Comparison of ENCODE assay signal across 1 cellular context in genomic region chr9:69121155-69122085, GRCh38.
TF ChIP-seq lines count a peak whose summit lies in the region.

No MANE protein-coding gene starts in this region.

TF ChIP-seq in HepG2, 621 proteins besides CTCF, POLR2A, EP300 and RAD21 (continued from another document):
- no peak for TF ChIP-seq ZNF318 (CRISPR knock-in tag; IDR thresholded peaks at IDR 0.05)
- TF ChIP-seq TARDBP (CRISPR knock-in tag; IDR thresholded peaks at IDR 0.05) = no peak
- TF ChIP-seq JUND (CRISPR knock-in tag; IDR thresholded peaks at IDR 0.05) = no peak
- peak; percentile 20; the same call in 1 of the 2 replicates for TF ChIP-seq POLR2G (IDR thresholded peaks at IDR 0.05; ENCODE audit: low read depth, low read length)
- TF ChIP-seq ZNF343 (CRISPR knock-in tag; IDR thresholded peaks at IDR 0.05) = no peak
- no peak for TF ChIP-seq DPF2 (CRISPR knock-in tag; IDR thresholded peaks at IDR 0.05; ENCODE audit: borderline replicate concordance, low read depth)
- TF ChIP-seq HNRNPK (IDR thresholded peaks at IDR 0.05; ENCODE audit: low read depth, low read length, poor library complexity, severe bottlenecking) = peak; percentile 69
- no peak for TF ChIP-seq DNMT1 (CRISPR knock-in tag; IDR thresholded peaks at IDR 0.05)
- TF ChIP-seq RXRA (CRISPR knock-in tag; IDR thresholded peaks at IDR 0.05) = no peak
- 0 out of 2 replicates have a peak, but pooled peaks have one; percentile 40 for TF ChIP-seq ZBTB25 (CRISPR knock-in tag; IDR thresholded peaks at IDR 0.05)
- TF ChIP-seq, protein P1, sequence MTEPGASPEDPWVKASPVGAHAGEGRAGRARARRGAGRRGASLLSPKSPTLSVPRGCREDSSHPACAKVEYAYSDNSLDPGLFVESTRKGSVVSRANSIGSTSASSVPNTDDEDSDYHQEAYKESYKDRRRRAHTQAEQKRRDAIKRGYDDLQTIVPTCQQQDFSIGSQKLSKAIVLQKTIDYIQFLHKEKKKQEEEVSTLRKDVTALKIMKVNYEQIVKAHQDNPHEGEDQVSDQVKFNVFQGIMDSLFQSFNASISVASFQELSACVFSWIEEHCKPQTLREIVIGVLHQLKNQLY (CRISPR knock-in tag; IDR thresholded peaks at IDR 0.05) = peak; percentile 1; the same call in 1 of the 2 replicates
- TF ChIP-seq, protein P2, sequence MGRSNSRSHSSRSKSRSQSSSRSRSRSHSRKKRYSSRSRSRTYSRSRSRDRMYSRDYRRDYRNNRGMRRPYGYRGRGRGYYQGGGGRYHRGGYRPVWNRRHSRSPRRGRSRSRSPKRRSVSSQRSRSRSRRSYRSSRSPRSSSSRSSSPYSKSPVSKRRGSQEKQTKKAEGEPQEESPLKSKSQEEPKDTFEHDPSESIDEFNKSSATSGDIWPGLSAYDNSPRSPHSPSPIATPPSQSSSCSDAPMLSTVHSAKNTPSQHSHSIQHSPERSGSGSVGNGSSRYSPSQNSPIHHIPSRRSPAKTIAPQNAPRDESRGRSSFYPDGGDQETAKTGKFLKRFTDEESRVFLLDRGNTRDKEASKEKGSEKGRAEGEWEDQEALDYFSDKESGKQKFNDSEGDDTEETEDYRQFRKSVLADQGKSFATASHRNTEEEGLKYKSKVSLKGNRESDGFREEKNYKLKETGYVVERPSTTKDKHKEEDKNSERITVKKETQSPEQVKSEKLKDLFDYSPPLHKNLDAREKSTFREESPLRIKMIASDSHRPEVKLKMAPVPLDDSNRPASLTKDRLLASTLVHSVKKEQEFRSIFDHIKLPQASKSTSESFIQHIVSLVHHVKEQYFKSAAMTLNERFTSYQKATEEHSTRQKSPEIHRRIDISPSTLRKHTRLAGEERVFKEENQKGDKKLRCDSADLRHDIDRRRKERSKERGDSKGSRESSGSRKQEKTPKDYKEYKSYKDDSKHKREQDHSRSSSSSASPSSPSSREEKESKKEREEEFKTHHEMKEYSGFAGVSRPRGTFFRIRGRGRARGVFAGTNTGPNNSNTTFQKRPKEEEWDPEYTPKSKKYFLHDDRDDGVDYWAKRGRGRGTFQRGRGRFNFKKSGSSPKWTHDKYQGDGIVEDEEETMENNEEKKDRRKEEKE (IDR thresholded peaks at IDR 0.05) = no peak
- TF ChIP-seq CC2D1A (CRISPR knock-in tag; IDR thresholded peaks at IDR 0.05) = no peak
- peak; percentile 12; the same call in 1 of the 2 replicates for TF ChIP-seq ISL2 (CRISPR knock-in tag; IDR thresholded peaks at IDR 0.05)
- no peak for TF ChIP-seq SMARCC2 (IDR thresholded peaks at IDR 0.05)
- no peak for TF ChIP-seq FOXA1 (IDR thresholded peaks at IDR 0.05)
- no peak for TF ChIP-seq FOXA1 (CRISPR knock-in tag; IDR thresholded peaks at IDR 0.05)
- TF ChIP-seq ZBTB7A (CRISPR knock-in tag; IDR thresholded peaks at IDR 0.05) = no peak
- no peak for TF ChIP-seq ZNF557 (CRISPR knock-in tag; IDR thresholded peaks at IDR 0.05)
- peak; percentile 18; the same call in 1 of the 2 replicates for TF ChIP-seq ARNT2 (CRISPR knock-in tag; IDR thresholded peaks at IDR 0.05; ENCODE audit: low read depth)
- TF ChIP-seq ZFP91 (CRISPR knock-in tag; IDR thresholded peaks at IDR 0.05; ENCODE audit: borderline replicate concordance) = peak; percentile 14; the same call in 1 of the 2 replicates
- peak; percentile 71; the same call in 1 of the 2 replicates for TF ChIP-seq ZNF687 (CRISPR knock-in tag; IDR thresholded peaks at IDR 0.05)
- TF ChIP-seq ZNF160 (CRISPR knock-in tag; IDR thresholded peaks at IDR 0.05) = no peak
- TF ChIP-seq TRIM24 (CRISPR knock-in tag; IDR thresholded peaks at IDR 0.05) = no peak
- TF ChIP-seq NFE2L1 (CRISPR knock-in tag; IDR thresholded peaks at IDR 0.05; ENCODE audit: borderline replicate concordance) = no peak
- TF ChIP-seq ZFP90 (CRISPR knock-in tag; IDR thresholded peaks at IDR 0.05; ENCODE audit: borderline replicate concordance) = no peak; the same call in 1 of the 2 replicates
- TF ChIP-seq, protein P3, sequence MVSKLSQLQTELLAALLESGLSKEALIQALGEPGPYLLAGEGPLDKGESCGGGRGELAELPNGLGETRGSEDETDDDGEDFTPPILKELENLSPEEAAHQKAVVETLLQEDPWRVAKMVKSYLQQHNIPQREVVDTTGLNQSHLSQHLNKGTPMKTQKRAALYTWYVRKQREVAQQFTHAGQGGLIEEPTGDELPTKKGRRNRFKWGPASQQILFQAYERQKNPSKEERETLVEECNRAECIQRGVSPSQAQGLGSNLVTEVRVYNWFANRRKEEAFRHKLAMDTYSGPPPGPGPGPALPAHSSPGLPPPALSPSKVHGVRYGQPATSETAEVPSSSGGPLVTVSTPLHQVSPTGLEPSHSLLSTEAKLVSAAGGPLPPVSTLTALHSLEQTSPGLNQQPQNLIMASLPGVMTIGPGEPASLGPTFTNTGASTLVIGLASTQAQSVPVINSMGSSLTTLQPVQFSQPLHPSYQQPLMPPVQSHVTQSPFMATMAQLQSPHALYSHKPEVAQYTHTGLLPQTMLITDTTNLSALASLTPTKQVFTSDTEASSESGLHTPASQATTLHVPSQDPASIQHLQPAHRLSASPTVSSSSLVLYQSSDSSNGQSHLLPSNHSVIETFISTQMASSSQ (IDR thresholded peaks at IDR 0.05; ENCODE audit: low read depth) = no peak
- TF ChIP-seq, protein P3 (CRISPR knock-in tag; IDR thresholded peaks at IDR 0.05; ENCODE audit: borderline replicate concordance) = 0 out of 2 replicates have a peak, but pooled peaks have one; percentile 8
- TF ChIP-seq ZSCAN30 (CRISPR knock-in tag; IDR thresholded peaks at IDR 0.05) = no peak
- TF ChIP-seq POGK (CRISPR knock-in tag; conservative IDR thresholded peaks at IDR 0.05) = 0 out of 2 replicates have a peak, but pooled peaks have one; percentile 4
TF ChIP-seq in HepG2: peak in this region for 107.
